Comparison of ENCODE assay signal across 18 cellular contexts in the genomic region with DNA sequence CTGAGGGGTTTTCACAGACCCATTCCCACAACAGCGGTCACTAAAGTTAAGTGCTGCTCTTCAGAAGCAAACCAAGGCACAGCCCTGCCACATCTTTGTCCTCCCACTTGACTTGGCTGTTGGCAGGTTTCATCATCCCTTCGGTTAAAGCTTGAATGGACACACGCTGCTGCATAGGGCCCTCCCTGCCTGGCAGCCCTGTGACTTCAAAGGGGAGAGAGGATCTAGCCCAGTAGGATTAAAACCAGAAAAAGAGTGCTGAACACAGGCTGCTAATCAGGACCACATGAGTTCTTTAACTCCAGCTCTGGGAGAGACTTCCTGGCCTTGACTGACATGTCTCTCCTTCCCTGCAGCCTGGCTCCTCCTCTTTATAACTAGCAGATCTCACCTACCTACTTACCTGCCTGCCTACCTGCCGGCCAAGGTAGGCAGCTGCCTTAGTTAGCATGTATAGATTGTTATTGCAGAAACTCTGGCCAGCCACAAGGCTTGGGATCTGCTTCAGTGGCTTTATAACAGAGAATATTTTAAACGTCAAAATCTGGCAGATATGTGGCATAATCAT. TPM values are rescaled to one million over a fixed set of nuclear protein-coding genes. Genes with fewer than 3 reads are reported as not detected.
DNase-seq lines count a peak whose midpoint lies in the region; FAIRE-seq and TF ChIP-seq lines count a peak whose summit lies in the region.
"Had no signal": no experiment of that assay in that cellular context is flagged by ENCODE, and none has a peak within 500 bp of the region (broad histone marks: within the 10 kb centered on the region; RNA-seq: fewer than 3 reads in every experiment).

No MANE protein-coding gene starts in this region.

- H3K27me3 ChIP-seq in transverse colon = no peaks in the 10 kb centered on the region
- H3K27me3 ChIP-seq in Peyer's patch = no peaks in the 10 kb centered on the region

- no peaks in the 10 kb centered on the region for H3K9me3 ChIP-seq in transverse colon
- no peaks in the 10 kb centered on the region for H3K9me3 ChIP-seq in Peyer's patch

- H3K4me1 Mint-ChIP-seq in mesothelial cell of epicardium = peaks cover 13% of the 10 kb centered on the region
- H3K4me1 Mint-ChIP-seq: activated CD4-positive, alpha-beta T cell treated with anti-CD3 and anti-CD28 coated beads, Interleukin-2, amount 10 ng/mL, durations not matched to agents 7 days and 5 days; CD4-positive, CD25-positive, alpha-beta regulatory T cell had no signal

- H3K27ac ChIP-seq in coronary artery (peak overlapping the region; percentile 33 to 54), transverse colon (no peak overlapping the region), Peyer's patch (no peak overlapping the region)

- no peak overlapping the region for H3K4me3 Mint-ChIP-seq in mesothelial cell of epicardium
- H3K4me3 Mint-ChIP-seq: activated CD4-positive, alpha-beta T cell treated with anti-CD3 and anti-CD28 coated beads, Interleukin-2, amount 10 ng/mL, durations not matched to agents 7 days and 5 days; activated T-helper 1 cell treated with anti-CD3 and anti-CD28 coated beads, Interleukin-12 subunit alpha, Interleukin-12 subunit beta, Interleukin-2, Interleukin-4 antibody, amounts not matched to agents 30 ng/mL and 10 ng/mL and 1 ng/mL, durations not matched to agents 14 hours and 24 hours and 36 hours; CD4-positive, CD25-positive, alpha-beta regulatory T cell; neural crest cell had no signal

- TF ChIP-seq POLR2A in transverse colon (IDR thresholded peaks at IDR 0.05) (no peak), Peyer's patch (IDR thresholded peaks at IDR 0.05) (no peak)

- WGBS in transverse colon (ENCODE audit: low coverage in 1 of 2), 2 donors = 47 to 100% methylated on average over 1 to 5 of the region's 5 CpGs

- H3K36me3 ChIP-seq in transverse colon = no peaks in the 10 kb centered on the region
- no peaks in the 10 kb centered on the region for H3K36me3 ChIP-seq in Peyer's patch

- no peak for FAIRE-seq in HTR-8/SVneo (lab: Jason Lieb, UNC)
- FAIRE-seq: HepG2 had no signal

- H3K9me3 Mint-ChIP-seq in mesothelial cell of epicardium = no peaks in the 10 kb centered on the region
- H3K9me3 Mint-ChIP-seq: activated CD4-positive, alpha-beta T cell treated with anti-CD3 and anti-CD28 coated beads, Interleukin-2, amount 10 ng/mL, durations not matched to agents 7 days and 5 days; activated T-helper 1 cell treated with anti-CD3 and anti-CD28 coated beads, Interleukin-12 subunit alpha, Interleukin-12 subunit beta, Interleukin-2, Interleukin-4 antibody, amounts not matched to agents 30 ng/mL and 10 ng/mL and 1 ng/mL, durations not matched to agents 14 hours and 24 hours and 36 hours; CD4-positive, CD25-positive, alpha-beta regulatory T cell; neural crest cell had no signal

- H3K4me3 ChIP-seq in coronary artery (no peak overlapping the region), transverse colon (no peak overlapping the region), Peyer's patch (no peak overlapping the region)

- intact Hi-C loops in transverse colon (cut with DNase I; ENCODE audit: low total_unique reads) = no loop called here

- DNase-seq in ELF-1 (ENCODE audit: low read depth, low spot score) (peak; percentile 70), NCI-H2029 (lab: John Stamatoyannopoulos, UW) (peak; percentile 27), coronary artery (ENCODE audit: low spot score) (no peak), mesothelial cell of epicardium (ENCODE audit: low spot score in 2 of 2, unreplicated experiment in 2 of 2) (no peak), occipital lobe (lab: John Stamatoyannopoulos, UW) (no peak), transverse colon (no peak), Peyer's patch (no peak), HTR-8/SVneo (ENCODE audit: insufficient read length, low spot score) (no peak)
- DNase-seq: activated CD4-positive, alpha-beta T cell treated with anti-CD3 and anti-CD28 coated beads, Interleukin-2, amount 10 ng/mL, durations not matched to agents 7 days and 5 days; CD4-positive, CD25-positive, alpha-beta regulatory T cell; effector CD8-positive, alpha-beta T cell; NCI-H1417; NCI-H774; T-helper 1 cell had no signal

- TF ChIP-seq EP300 in transverse colon (IDR thresholded peaks at IDR 0.05; ENCODE audit: low read depth) = no peak

- H3K27me3 Mint-ChIP-seq in mesothelial cell of epicardium (ENCODE audit: low read depth) = peaks cover 15% of the 10 kb centered on the region

- in situ Hi-C loops in transverse colon (cut with MboI; ENCODE audit: low pct_ligation_motif_present in 1 of 4, low pct_unique_long_range_greater_than_20kb in 1 of 4, low sequenced_read_pairs in 3 of 4) = no loop called here

- no peaks in the 10 kb centered on the region for H3K4me1 ChIP-seq in transverse colon
- H3K4me1 ChIP-seq in Peyer's patch = no peaks in the 10 kb centered on the region

- peak overlapping the region; percentile 3 for H3K27ac Mint-ChIP-seq in mesothelial cell of epicardium
- H3K27ac Mint-ChIP-seq: activated CD4-positive, alpha-beta T cell treated with anti-CD3 and anti-CD28 coated beads, Interleukin-2, amount 10 ng/mL, durations not matched to agents 7 days and 5 days; activated T-helper 1 cell treated with anti-CD3 and anti-CD28 coated beads, Interleukin-12 subunit alpha, Interleukin-12 subunit beta, Interleukin-2, Interleukin-4 antibody, amounts not matched to agents 30 ng/mL and 10 ng/mL and 1 ng/mL, durations not matched to agents 14 hours and 24 hours and 36 hours; CD4-positive, CD25-positive, alpha-beta regulatory T cell had no signal

- TF ChIP-seq CTCF in coronary artery (IDR thresholded peaks at IDR 0.05) (no peak), mesothelial cell of epicardium (IDR thresholded peaks at IDR 0.05; ENCODE audit: unreplicated experiment) (no peak), transverse colon (IDR thresholded peaks at IDR 0.05) (no peak), Peyer's patch (IDR thresholded peaks at IDR 0.05) (no peak)

- H3K36me3 Mint-ChIP-seq in mesothelial cell of epicardium = no peaks in the 10 kb centered on the region
- H3K36me3 Mint-ChIP-seq: CD4-positive, CD25-positive, alpha-beta regulatory T cell had no signal

RNA-seq across cellular contexts. Expression of a gene that starts 49.6 kb away (rescaled TPM):
- total RNA-seq in mesothelial cell of epicardium = 2.5 to 3.1 TPM (median 3.0 TPM) in 3 replicates
- 1.2 TPM for total RNA-seq in occipital lobe
- total RNA-seq in transverse colon = 1 to 10 TPM; 1.5 to 8.6 (median 3.7) TPM
- 10 to 100 TPM in 1 of 4 donors, 1 to 10 TPM in 3; 4.2 to 20.6 (median 4.8) TPM for total RNA-seq in Peyer's patch
- total RNA-seq: activated CD4-positive, alpha-beta T cell treated with anti-CD3 and anti-CD28 coated beads, Interleukin-2, amount 10 ng/mL, durations not matched to agents 7 days and 5 days; activated T-helper 1 cell treated with anti-CD3 and anti-CD28 coated beads, Interleukin-12 subunit alpha, Interleukin-12 subunit beta, Interleukin-2, Interleukin-4 antibody, amounts not matched to agents 30 ng/mL and 10 ng/mL and 1 ng/mL, durations not matched to agents 14 hours and 24 hours and 36 hours; G401; HepG2 had no signal

Comparison
In these comparisons a context has a peak if more than half of its experiments do, and no peak if none do; other contexts are left out.
1. DNase-seq: peak in ELF-1 (single experiment) and NCI-H2029 (single experiment); none in coronary artery (single experiment), mesothelial cell of epicardium (0 of 2), occipital lobe (single experiment), transverse colon (single experiment), Peyer's patch (0 of 3) and HTR-8/SVneo (single experiment).
2. H3K27ac ChIP-seq: peak in coronary artery (2 of 2); none in transverse colon (0 of 4) and Peyer's patch (0 of 4).